ENCODE assay signal across 1 cellular context in genomic region chr1:35931424-35932157, GRCh38.
A peak's percentile ranks its signal among the peaks of the same experiment; 100 is the strongest.
TF ChIP-seq lines count a peak whose summit lies in the region.

No MANE protein-coding gene starts in this region.

TF ChIP-seq in HepG2, 621 proteins besides CTCF, POLR2A, EP300 and RAD21 (continued from another document and continues in another):
- TF ChIP-seq ZNF318 (CRISPR knock-in tag; IDR thresholded peaks at IDR 0.05) (no peak), ASH2L (IDR thresholded peaks at IDR 0.05; ENCODE audit: insufficient read length, low read depth, low read length) (peak; percentile 71), MXD1 (CRISPR knock-in tag; IDR thresholded peaks at IDR 0.05) (no peak), ATRX (CRISPR knock-in tag; IDR thresholded peaks at IDR 0.05; ENCODE audit: borderline replicate concordance) (no peak), NPAS2 (CRISPR knock-in tag; IDR thresholded peaks at IDR 0.05; ENCODE audit: borderline replicate concordance) (no peak), REXO4 (CRISPR knock-in tag; IDR thresholded peaks at IDR 0.05; ENCODE audit: borderline replicate concordance) (no peak), ZNF354B (CRISPR knock-in tag; IDR thresholded peaks at IDR 0.05) (no peak), POLR2G (IDR thresholded peaks at IDR 0.05; ENCODE audit: low read depth, low read length) (no peak), ZNF407 (CRISPR knock-in tag; IDR thresholded peaks at IDR 0.05; ENCODE audit: not compliant biosample characterization) (peak; percentile 60), PATZ1 (CRISPR knock-in tag; IDR thresholded peaks at IDR 0.05) (no peak; the same call in 1 of the 2 replicates), KDM5B (CRISPR knock-in tag; IDR thresholded peaks at IDR 0.05; ENCODE audit: borderline replicate concordance) (peak; percentile 5; the same call in 1 of the 2 replicates), ADNP (CRISPR knock-in tag; IDR thresholded peaks at IDR 0.05) (no peak), RBM39 (IDR thresholded peaks at IDR 0.05; ENCODE audit: low read depth, low read length, poor library complexity, severe bottlenecking) (peak; percentile 71), POGK (CRISPR knock-in tag; conservative IDR thresholded peaks at IDR 0.05) (no peak), MEF2D (CRISPR knock-in tag; IDR thresholded peaks at IDR 0.05) (no peak), NRL (CRISPR knock-in tag; IDR thresholded peaks at IDR 0.05; ENCODE audit: borderline replicate concordance) (peak; percentile 22; the same call in 1 of the 2 replicates), HOXD1 (CRISPR knock-in tag; IDR thresholded peaks at IDR 0.05) (no peak), RNF2 (conservative IDR thresholded peaks at IDR 0.05; ENCODE audit: low read depth) (no peak), ATF2 (CRISPR knock-in tag; IDR thresholded peaks at IDR 0.05) (0 out of 2 replicates have a peak, but pooled peaks have one; percentile 33), ZNF275 (CRISPR knock-in tag; IDR thresholded peaks at IDR 0.05; ENCODE audit: borderline replicate concordance) (no peak; the same call in 1 of the 2 replicates), NFE2L2 (IDR thresholded peaks at IDR 0.05; ENCODE audit: low read length) (no peak), ZFP1 (CRISPR knock-in tag; IDR thresholded peaks at IDR 0.05) (no peak), FUBP1 (CRISPR knock-in tag; IDR thresholded peaks at IDR 0.05; ENCODE audit: borderline replicate concordance) (no peak), CREB1 (IDR thresholded peaks at IDR 0.05) (no peak), CREB1 (CRISPR knock-in tag; IDR thresholded peaks at IDR 0.05) (peak; percentile 43; the same call in 1 of the 2 replicates)
